8 cellular contexts compared by ENCODE assay signal in genomic region chr7:100693312-100694195, GRCh38. TPM values are rescaled to one million over a fixed set of nuclear protein-coding genes. Genes with fewer than 3 reads are reported as not detected.
A peak's percentile ranks its signal among the peaks of the same experiment; 100 is the strongest.
DNase-seq lines count a peak whose midpoint lies in the region; ATAC-seq, FAIRE-seq and TF ChIP-seq lines count a peak whose summit lies in the region.

No MANE protein-coding gene starts in this region.

- peak overlapping the region; percentile 62 for H3K27ac ChIP-seq in colonic mucosa

- H3K36me3 ChIP-seq in BE2C (peaks cover 21% of the 10 kb centered on the region), colonic mucosa (no peaks in the 10 kb centered on the region)

- peak overlapping the region; percentile 93 for H3K4me3 ChIP-seq in BE2C (ENCODE audit: low read depth, low read length)
- peak overlapping the region; percentile 86 for H3K4me3 ChIP-seq in LNCaP clone FGC (ENCODE audit: low read depth, low read length)
- peak overlapping the region; percentile 87 for H3K4me3 ChIP-seq in colonic mucosa
- H3K4me3 ChIP-seq in mononuclear cell (ENCODE audit: low read length): peak overlapping the region; percentile 61

- H3K27me3 ChIP-seq in BE2C: peaks cover 9% of the 10 kb centered on the region
- H3K27me3 ChIP-seq in colonic mucosa: no peaks in the 10 kb centered on the region
- no peaks in the 10 kb centered on the region for H3K27me3 ChIP-seq in mononuclear cell (ENCODE audit: insufficient read depth, low read length)

- peaks cover 16% of the 10 kb centered on the region; the same call in 1 of the 2 replicates for H3K4me1 ChIP-seq in BE2C
- H3K4me1 ChIP-seq in colonic mucosa: peaks cover 19% of the 10 kb centered on the region
- H3K4me1 ChIP-seq in mononuclear cell (ENCODE audit: insufficient read depth, low read length): peaks cover 43% of the 10 kb centered on the region

- H3K9ac ChIP-seq in colonic mucosa (ENCODE audit: low read depth in 2 of 2, low read length in 2 of 2): peak overlapping the region; percentile 78 to 91

- no peak for DNase-seq in BE2C
- DNase-seq in GM19239 (ENCODE audit: insufficient read length, low spot score): peak; percentile 14
- no peak for DNase-seq in LNCaP clone FGC (ENCODE audit: low read depth)
- DNase-seq in colonic mucosa: no peak
- no peak for DNase-seq in stimulated activated CD4-positive, alpha-beta T cell treated with anti-CD3 and anti-CD28 coated beads, Interleukin-4, amount 100 ng/mL, for 24 hours
- DNase-seq in NCI-H446 (lab: John Stamatoyannopoulos, UW): no peak

- H3K9me3 ChIP-seq in BE2C: peaks cover 6% of the 10 kb centered on the region; the same call in 1 of the 2 replicates
- H3K9me3 ChIP-seq in colonic mucosa: no peaks in the 10 kb centered on the region
- no peaks in the 10 kb centered on the region for H3K9me3 ChIP-seq in mononuclear cell (ENCODE audit: low read depth, low read length)

- ATAC-seq in HG03378 (IDR thresholded peaks at IDR 0.05; ENCODE audit: unreplicated experiment): no peak

- TF ChIP-seq CTCF in BE2C (IDR thresholded peaks at IDR 0.05; ENCODE audit: low read depth, low read length) (no peak), LNCaP clone FGC (IDR thresholded peaks at IDR 0.05; ENCODE audit: control insufficient read depth, extremely low read depth, insufficient read depth) (no peak), colonic mucosa (IDR thresholded peaks at IDR 0.05) (no peak)

- intact Hi-C loops in colonic mucosa (cut with DNase I): loop anchor here (5.0 kb wide), 1 partner anchor 226 kb away; no protein-coding TSS in a partner anchor

- FAIRE-seq in GM19239 (lab: Jason Lieb, UNC): peak; percentile 33

RNA-seq across cellular contexts. Expression of gene GIGYF1, which starts 0.5 kb away (rescaled TPM):
- 42.9 TPM for polyA plus RNA-seq in BE2C (2012; ENCODE audit: insufficient read depth, insufficient read length, low read depth)
- 10 to 100 TPM; 20.9 to 33.4 TPM for total RNA-seq in colonic mucosa
- total RNA-seq in mononuclear cell: 26.3 TPM

RNA-seq across cellular contexts. Expression of gene POP7, which starts 12.4 kb away (rescaled TPM):
- polyA plus RNA-seq in BE2C (2012; ENCODE audit: insufficient read depth, insufficient read length, low read depth): 341 TPM
- 10 to 100 TPM; 28.8 to 43.4 TPM for total RNA-seq in colonic mucosa
- 10.4 TPM for total RNA-seq in mononuclear cell

RNA-seq across cellular contexts. Expression of gene GNB2, which starts 20.0 kb away (rescaled TPM):
- polyA plus RNA-seq in BE2C (2012; ENCODE audit: insufficient read depth, insufficient read length, low read depth): 1,024 TPM
- total RNA-seq in colonic mucosa (100 to 1,000 TPM; 292 to 312 TPM), mononuclear cell (82.2 TPM)

RNA-seq across cellular contexts. Expression of gene EPO, which starts 26.7 kb away (rescaled TPM):
- not detected for polyA plus RNA-seq in BE2C (2012; ENCODE audit: insufficient read depth, insufficient read length, low read depth)
- total RNA-seq in colonic mucosa (not detected), mononuclear cell (not detected)

RNA-seq across cellular contexts. Expression of gene ACTL6B, which starts 37.3 kb away (rescaled TPM):
- polyA plus RNA-seq in BE2C (2012; ENCODE audit: insufficient read depth, insufficient read length, low read depth): 61.3 TPM
- total RNA-seq in colonic mucosa (under 1 TPM in 1 of 2 donors, not detected in 1; 0.29 TPM), mononuclear cell (not detected)
